Comparison of ENCODE assay signal across 12 cellular contexts in the genomic region with DNA sequence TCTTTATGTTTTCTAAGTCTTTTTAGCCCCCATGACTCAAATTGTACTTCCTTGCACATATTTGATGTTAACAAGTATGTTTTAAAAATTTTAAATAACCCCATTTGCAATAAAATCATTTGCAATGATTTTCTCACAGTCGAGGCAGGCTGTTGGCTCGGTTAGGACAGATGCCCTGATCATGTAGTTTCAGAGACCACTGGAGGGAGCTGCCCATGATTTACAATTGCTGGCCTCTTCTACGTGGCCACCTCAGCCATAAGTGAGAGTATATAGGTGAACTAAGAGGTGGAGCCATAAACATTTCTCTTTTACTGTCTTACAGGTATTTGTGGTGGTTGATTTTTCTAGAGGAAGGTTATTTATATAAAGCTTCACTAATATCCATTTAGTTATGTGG. TPM values are rescaled to one million over a fixed set of nuclear protein-coding genes. Genes with fewer than 3 reads are reported as not detected.
DNase-seq lines count a peak whose midpoint lies in the region; ATAC-seq, FAIRE-seq and TF ChIP-seq lines count a peak whose summit lies in the region.
"Had no signal": no experiment of that assay in that cellular context is flagged by ENCODE, and none has a peak within 500 bp of the region (broad histone marks: within the 10 kb centered on the region; RNA-seq: fewer than 3 reads in every experiment).

No MANE protein-coding gene starts in this region.

- ATAC-seq in K562 (no peak), GM19455 (IDR thresholded peaks at IDR 0.05; ENCODE audit: unreplicated experiment) (no peak)

- POLR2A ChIA-PET in AG04449 (lab: Yijun Ruan, JAX), result interaction anchor here (0.7 to 1.0 kb wide), 2 partner anchors 193 to 217 kb away, joined by 3 read pairs; no protein-coding TSS in a partner anchor
- POLR2A ChIA-PET in K562 (lab: Yijun Ruan, JAX), result interaction anchor here (2.4 kb wide), 1 partner anchor 9 kb away, joined by 9 read pairs; no protein-coding TSS in a partner anchor
- POLR2A ChIA-PET in activated CD4-positive, alpha-beta memory T cell treated with anti-CD3 and anti-CD28 coated beads for 36 hours (lab: Charles Lee), result no interaction called here

- peaks cover 14% of the 10 kb centered on the region for H3K36me3 Mint-ChIP-seq in activated CD4-positive, alpha-beta memory T cell treated with anti-CD3 and anti-CD28 coated beads for 36 hours

- TF ChIP-seq RAD21 in K562 (CRISPR knock-in tag; conservative IDR thresholded peaks at IDR 0.05 in 1 of 2, IDR thresholded peaks at IDR 0.05 in 1 of 2), result no peak

- H3K4me3 ChIP-seq in AG04449 (ENCODE audit: low read depth, low read length) (peak overlapping the region; percentile 82), HUES6 (ENCODE audit: low read depth, low read length) (peak overlapping the region; percentile 88), K562 (peak overlapping the region; percentile 65; the same call in 1 of the 2 replicates), muscle layer of duodenum (ENCODE audit: low read depth in 1 of 2, low read length in 2 of 2) (peak overlapping the region; percentile 81 to 84)

- H3K27ac ChIP-seq in HUES6 (ENCODE audit: low read depth, low read length) (no peak overlapping the region), K562 (ENCODE audit: extremely low read depth, low read depth, low read length) (no peak overlapping the region), muscle layer of duodenum (ENCODE audit: low read length) (no peak overlapping the region)

- no peak for TF ChIP-seq EP300 in K562 (IDR thresholded peaks at IDR 0.05; ENCODE audit: low read length)

- TF ChIP-seq POLR2A in K562 (conservative IDR thresholded peaks at IDR 0.05), result no peak

- H3K9ac ChIP-seq in HUES6 (ENCODE audit: low read length) (no peak overlapping the region), K562 (ENCODE audit: insufficient read depth in 1 of 2, low read depth in 2 of 2, low read length in 2 of 2) (no peak overlapping the region)

- DNase-seq in AG04449 (ENCODE audit: low read depth, low spot score), result no peak
- peak in 2 of 4 experiments; percentile 20 to 31 for DNase-seq in K562 (ENCODE audit: extremely low read depth in 1 of 4, low spot score in 3 of 4)
- no peak for DNase-seq in ecto neural progenitor cell (ENCODE audit: low spot score)
- DNase-seq in activated CD4-positive, alpha-beta memory T cell treated with anti-CD3 and anti-CD28 coated beads for 36 hours, result no peak
- DNase-seq in occipital lobe (lab: John Stamatoyannopoulos, UW), result no peak
- DNase-seq: cortex of kidney, islet precursor cell, Peyer's patch, spleen had no signal

- peaks cover 56% of the 10 kb centered on the region for H3K79me2 ChIP-seq in K562 (ENCODE audit: control insufficient read depth, insufficient read depth, low read length)

- no peak overlapping the region for H3K4me3 Mint-ChIP-seq in activated CD4-positive, alpha-beta memory T cell treated with anti-CD3 and anti-CD28 coated beads for 36 hours

- H3K9me3 Mint-ChIP-seq in activated CD4-positive, alpha-beta memory T cell treated with anti-CD3 and anti-CD28 coated beads for 36 hours, result peaks cover 10% of the 10 kb centered on the region

- no peak overlapping the region for H2AFZ ChIP-seq in K562 (ENCODE audit: low read depth, low read length)

- H3K4me1 Mint-ChIP-seq in activated CD4-positive, alpha-beta memory T cell treated with anti-CD3 and anti-CD28 coated beads for 36 hours (ENCODE audit: low read depth), result peaks cover 32% of the 10 kb centered on the region

- in situ Hi-C loops in K562 (cut with MboI), result no loop called here

- H3K36me3 ChIP-seq in HUES6 (ENCODE audit: control insufficient read depth, insufficient read depth, low read length), result peaks cover 37% of the 10 kb centered on the region
- peaks cover 34% of the 10 kb centered on the region for H3K36me3 ChIP-seq in K562 (ENCODE audit: control insufficient read depth, insufficient read depth, low read length)
- H3K36me3 ChIP-seq in muscle layer of duodenum (ENCODE audit: control insufficient read depth in 1 of 2, insufficient read depth in 2 of 2, low read length in 2 of 2), result peaks cover 4 to 10% of the 10 kb centered on the region in 2 donors

- no TSS peak for BruUV-seq in K562 (replicated peaks; lab: Mats Ljungman, UMichigan)

- intact Hi-C loops in K562 (cut with micrococcal nuclease), result no loop called here
- intact Hi-C loops in activated CD4-positive, alpha-beta memory T cell treated with anti-CD3 and anti-CD28 coated beads for 36 hours (cut with micrococcal nuclease), result loop anchor here (5.0 to 10.0 kb wide), 3 partner anchors 450 to 1285 kb away; partner anchors contain the start of genes AP4E1, GALK2 and SECISBP2L

- 0 out of 2 replicates have a peak, but pooled peaks cover 5% of the 10 kb centered on the region for H3K4me1 ChIP-seq in HUES6 (ENCODE audit: control insufficient read depth, insufficient read depth, low read length)
- peaks cover 0 to 10% of the 10 kb centered on the region in 2 experiments; a peak in 2 of 5 replicates for H3K4me1 ChIP-seq in K562 (replicated peaks in 1 of 2; ENCODE audit: control insufficient read depth in 2 of 2, insufficient read depth in 2 of 2, low read length in 2 of 2)
- H3K4me1 ChIP-seq in muscle layer of duodenum (ENCODE audit: control insufficient read depth in 1 of 2, insufficient read depth in 2 of 2, low read length in 2 of 2), result peaks cover 0 to 22% of the 10 kb centered on the region in 2 donors

- H3K4me2 ChIP-seq in K562 (ENCODE audit: insufficient read depth, low read length), result no peak overlapping the region

- H3K9me1 ChIP-seq in K562 (ENCODE audit: control insufficient read depth, insufficient read depth, low read length), result no peaks in the 10 kb centered on the region

- 54% methylated on average over 3 of the region's 3 CpGs for WGBS in K562 (ENCODE audit: insufficient coverage, low coverage, missing lambda C conversion rate)

- no peaks in the 10 kb centered on the region for H4K20me1 ChIP-seq in K562 (replicated peaks; ENCODE audit: control insufficient read depth, insufficient read depth, low read length)

- TF ChIP-seq CTCF in AG04449 (IDR thresholded peaks at IDR 0.05; ENCODE audit: insufficient read depth, low read length, missing control alignments), result peak; percentile 15
- TF ChIP-seq CTCF in K562 (IDR thresholded peaks at IDR 0.05 in 2 of 3, conservative IDR thresholded peaks at IDR 0.05 in 1 of 3; ENCODE audit: insufficient read depth in 2 of 3, low read depth in 1 of 3, low read length in 3 of 3), result peak; percentile 16 to 23 (median 19); a peak in 3 of 6 replicates

- FAIRE-seq in K562 (lab: Jason Lieb, UNC), result no peak

- no peaks in the 10 kb centered on the region for H3K27me3 Mint-ChIP-seq in activated CD4-positive, alpha-beta memory T cell treated with anti-CD3 and anti-CD28 coated beads for 36 hours

- peaks cover 14% of the 10 kb centered on the region for H3K9me3 ChIP-seq in HUES6 (ENCODE audit: control insufficient read depth, insufficient read depth, low read depth, low read length)
- peaks cover 5% of the 10 kb centered on the region for H3K9me3 ChIP-seq in K562 (replicated peaks; ENCODE audit: control insufficient read depth, insufficient read depth, low read depth, low read length)
- peaks cover 5 to 6% of the 10 kb centered on the region in 2 donors for H3K9me3 ChIP-seq in muscle layer of duodenum (ENCODE audit: control insufficient read depth in 1 of 2, low read length in 2 of 2)

- H3K27ac Mint-ChIP-seq in activated CD4-positive, alpha-beta memory T cell treated with anti-CD3 and anti-CD28 coated beads for 36 hours, result no peak overlapping the region

- CTCF ChIA-PET in AG04449 (lab: Yijun Ruan, JAX) (interaction anchor here (0.8 to 1.6 kb wide), 5 partner anchors 22 to 429 kb away, joined by 4 to 7 read pairs (median 5); no protein-coding TSS in a partner anchor), K562 (lab: Yijun Ruan, JAX; ENCODE audit: low intra/inter-chr PET ratio) (no interaction called here)
- CTCF ChIA-PET in activated CD4-positive, alpha-beta memory T cell treated with anti-CD3 and anti-CD28 coated beads for 36 hours (lab: Charles Lee), result interaction anchor here (0.6 to 0.8 kb wide), 2 partner anchors 8 to 756 kb away, joined by 3 to 4 read pairs; no protein-coding TSS in a partner anchor

- H3K27me3 ChIP-seq in HUES6 (ENCODE audit: control insufficient read depth, insufficient read depth, low read length) (no peaks in the 10 kb centered on the region), K562 (ENCODE audit: control insufficient read depth in 2 of 2, insufficient read depth in 2 of 2, low read length in 2 of 2) (no peaks in the 10 kb centered on the region), muscle layer of duodenum (ENCODE audit: low read depth, low read length) (no peaks in the 10 kb centered on the region)
- H3K27me3 ChIP-seq: Peyer's patch, spleen had no signal

RNA-seq across cellular contexts. Expression of gene DTWD1, which starts 1.7 kb away (rescaled TPM):
- 14.7 and 34.7 TPM in 2 replicates for total RNA-seq in K562 (2011; cell fraction: chromatin; rRNA removed; ENCODE audit: low replicate concordance)
- 6.0 and 9.2 TPM in 2 replicates for total RNA-seq in K562 (2011; cell fraction: nucleolus; rRNA removed)
- total RNA-seq in K562 (2011; cell fraction: nucleoplasm; rRNA removed), result 15.2 and 21.7 TPM in 2 replicates
- total RNA-seq in K562 (2014; rRNA removed) (19.1 and 23.1 TPM in 2 replicates), K562 (2014; rRNA removed; fragmentation: Illumina TruSeq; extraction: Trizol) (36.5 and 38.6 TPM in 2 replicates), K562 (2015; rRNA removed; fragmentation: Illumina TruSeq; extraction: Trizol) (32.7 and 32.9 TPM in 2 replicates), K562 (2021) (32.0 and 33.8 TPM in 2 replicates), occipital lobe (42.3 TPM)
- polyA plus RNA-seq in K562 (2011; rRNA removed) (37.7 and 50.5 TPM in 2 replicates), K562 (2014; fragmentation: Illumina TruSeq; extraction: Trizol) (31.7 and 40.1 TPM in 2 replicates), K562 (2014; fragmentation: Nextera tagmentation; extraction: Ambion mirVana) (10 to 100 TPM; 67.7 to 76.4 TPM), K562 (2014; rRNA removed) (33.4 and 34.4 TPM in 2 replicates)
- 5.0 and 8.1 TPM in 2 replicates for polyA plus RNA-seq in K562 (2011; cell fraction: cytosol; rRNA removed)
- 11.9 and 18.9 TPM in 2 replicates for polyA plus RNA-seq in K562 (2011; cell fraction: nucleus; rRNA removed)
- 30.7 and 45.2 TPM in 2 replicates for polyA plus RNA-seq in K562 (2012)
- 32.1 and 38.7 TPM in 2 replicates for polyA minus RNA-seq in K562 (2011; rRNA and poly(A)+ RNA removed)
- 9.7 and 11.9 TPM in 2 replicates for polyA minus RNA-seq in K562 (2011; cell fraction: cytosol; rRNA and poly(A)+ RNA removed)
- polyA minus RNA-seq in K562 (2011; cell fraction: nucleus; rRNA and poly(A)+ RNA removed), result 28.9 and 38.8 TPM in 2 replicates
- 10 to 100 TPM; 14.3 to 18.5 TPM for total RNA-seq in activated CD4-positive, alpha-beta memory T cell treated with anti-CD3 and anti-CD28 coated beads for 36 hours

RNA-seq across cellular contexts. Expression of gene FAM227B, which starts 1.9 kb away (rescaled TPM):
- 7.1 and 8.3 TPM in 2 replicates for total RNA-seq in K562 (2011; cell fraction: chromatin; rRNA removed; ENCODE audit: low replicate concordance)
- total RNA-seq in K562 (2011; cell fraction: nucleolus; rRNA removed), result 3.6 and 5.7 TPM in 2 replicates
- total RNA-seq in K562 (2011; cell fraction: nucleoplasm; rRNA removed), result 10.1 and 21.8 TPM in 2 replicates
- total RNA-seq in K562 (2014; rRNA removed) (5.1 and 6.4 TPM in 2 replicates), K562 (2014; rRNA removed; fragmentation: Illumina TruSeq; extraction: Trizol) (11.2 and 13.8 TPM in 2 replicates), K562 (2015; rRNA removed; fragmentation: Illumina TruSeq; extraction: Trizol) (8.2 and 10.0 TPM in 2 replicates), K562 (2021) (6.6 and 7.7 TPM in 2 replicates), occipital lobe (7.3 TPM)
- polyA plus RNA-seq in K562 (2011; rRNA removed) (9.6 and 11.7 TPM in 2 replicates), K562 (2014; fragmentation: Illumina TruSeq; extraction: Trizol) (8.5 and 9.0 TPM in 2 replicates), K562 (2014; fragmentation: Nextera tagmentation; extraction: Ambion mirVana) (10 to 100 TPM; 11.5 to 11.9 TPM), K562 (2014; rRNA removed) (9.0 and 12.5 TPM in 2 replicates)
- polyA plus RNA-seq in K562 (2011; cell fraction: cytosol; rRNA removed), result 2.0 and 4.4 TPM in 2 replicates
- 6.5 and 9.2 TPM in 2 replicates for polyA plus RNA-seq in K562 (2011; cell fraction: nucleus; rRNA removed)
- polyA plus RNA-seq in K562 (2012), result 10.6 and 11.9 TPM in 2 replicates
- 9.8 and 12.9 TPM in 2 replicates for polyA minus RNA-seq in K562 (2011; rRNA and poly(A)+ RNA removed)
- 1.6 and 3.5 TPM in 2 replicates for polyA minus RNA-seq in K562 (2011; cell fraction: cytosol; rRNA and poly(A)+ RNA removed)
- polyA minus RNA-seq in K562 (2011; cell fraction: nucleus; rRNA and poly(A)+ RNA removed), result 12.5 and 14.8 TPM in 2 replicates
- 1 to 10 TPM; 2.8 to 3.8 TPM for total RNA-seq in activated CD4-positive, alpha-beta memory T cell treated with anti-CD3 and anti-CD28 coated beads for 36 hours
